In the genomic region with DNA sequence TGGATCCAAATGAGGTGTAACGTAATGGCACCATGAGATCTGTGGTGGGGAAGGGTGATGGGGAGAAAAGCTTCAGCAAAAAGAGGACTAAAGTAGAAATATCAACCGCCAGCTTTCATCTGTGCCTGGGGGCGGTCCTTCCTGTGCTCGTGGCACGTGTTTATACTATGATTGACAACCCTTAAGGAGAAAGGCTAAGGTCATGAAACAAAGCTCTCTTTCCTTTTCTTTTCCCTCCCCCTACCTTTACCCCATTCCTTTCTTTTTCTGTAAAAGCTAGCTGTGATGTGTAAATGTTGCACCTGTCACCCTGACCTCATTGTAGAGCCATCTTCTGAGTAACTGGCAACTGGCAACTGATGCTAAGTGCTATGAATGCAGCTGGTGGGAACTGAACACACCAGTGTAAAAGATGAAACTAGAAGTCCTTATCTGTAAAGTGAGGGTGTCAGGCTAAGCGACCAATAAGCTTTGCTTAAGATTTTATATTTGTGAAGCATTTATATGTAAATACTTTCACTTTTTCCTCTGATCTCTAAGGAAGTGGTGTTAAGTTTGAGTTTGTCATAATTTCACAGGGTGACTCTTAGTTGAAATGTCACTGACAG, we compare ENCODE assay signal across 8 cellular contexts.
DNase-seq lines count a peak whose midpoint lies in the region; ATAC-seq and TF ChIP-seq lines count a peak whose summit lies in the region.

No MANE protein-coding gene starts in this region.

- no peaks in the 10 kb centered on the region for H3K27me3 ChIP-seq in DOHH2 (ENCODE audit: control insufficient read depth, low read length)

- peaks cover 5% of the 10 kb centered on the region; the same call in 1 of the 2 replicates for H3K9me3 ChIP-seq in DOHH2 (ENCODE audit: control insufficient read depth, insufficient read depth, low read length)

- H3K27ac ChIP-seq in DOHH2 (ENCODE audit: low read depth, low read length), result peak overlapping the region; percentile 96

- H3K79me2 ChIP-seq in DOHH2 (ENCODE audit: control insufficient read depth, low read length), result peaks cover 95% of the 10 kb centered on the region

- no peaks in the 10 kb centered on the region for H3K9me2 ChIP-seq in DOHH2 (replicated peaks; ENCODE audit: control insufficient read depth, low read length)

- H3K36me3 ChIP-seq in DOHH2 (ENCODE audit: control insufficient read depth, low read length), result peaks cover 70% of the 10 kb centered on the region

- peak overlapping the region; percentile 89 for H3K4me2 ChIP-seq in DOHH2 (ENCODE audit: low read length)

- peak; percentile 47 for DNase-seq in LHCN-M2 (ENCODE audit: low read depth)
- peak; percentile 20 for DNase-seq in activated T-cell treated with anti-CD3 and anti-CD28 coated beads for 4 hours
- peak; percentile 71 for DNase-seq in myocyte (ENCODE audit: low read depth)
- no peak for DNase-seq in ecto neural progenitor cell (ENCODE audit: low spot score)
- no peak for DNase-seq in HPDE6-E6E7 (ENCODE audit: extremely low spot score)
- DNase-seq in NCI-H226, result no peak

- peaks cover 39% of the 10 kb centered on the region for H3K4me1 ChIP-seq in DOHH2 (ENCODE audit: control insufficient read depth, low read length)

- TF ChIP-seq CTCF in DOHH2 (IDR thresholded peaks at IDR 0.05; ENCODE audit: low read depth, low read length, poor library complexity, severe bottlenecking), result no peak

- peak overlapping the region; percentile 80 for H3K4me3 ChIP-seq in DOHH2 (ENCODE audit: low read length)

- H4K20me1 ChIP-seq in DOHH2 (ENCODE audit: control insufficient read depth, insufficient read depth, low read depth, low read length), result no peaks in the 10 kb centered on the region

- peak; percentile 53 for ATAC-seq in GM21529 (IDR thresholded peaks at IDR 0.05; ENCODE audit: unreplicated experiment)

- peaks cover 54% of the 10 kb centered on the region for H3F3A ChIP-seq in DOHH2 (ENCODE audit: control insufficient read depth, insufficient read depth)

Comparison
In these comparisons a context has a peak if more than half of its experiments do, and no peak if none do; other contexts are left out.
1. DNase-seq: peak in LHCN-M2 (single experiment), activated T-cell treated with anti-CD3 and anti-CD28 coated beads for 4 hours (single experiment) and myocyte (single experiment); none in ecto neural progenitor cell (single experiment), HPDE6-E6E7 (single experiment) and NCI-H226 (single experiment).